Comparison of ENCODE assay signal across 1 cellular context in the genomic region with DNA sequence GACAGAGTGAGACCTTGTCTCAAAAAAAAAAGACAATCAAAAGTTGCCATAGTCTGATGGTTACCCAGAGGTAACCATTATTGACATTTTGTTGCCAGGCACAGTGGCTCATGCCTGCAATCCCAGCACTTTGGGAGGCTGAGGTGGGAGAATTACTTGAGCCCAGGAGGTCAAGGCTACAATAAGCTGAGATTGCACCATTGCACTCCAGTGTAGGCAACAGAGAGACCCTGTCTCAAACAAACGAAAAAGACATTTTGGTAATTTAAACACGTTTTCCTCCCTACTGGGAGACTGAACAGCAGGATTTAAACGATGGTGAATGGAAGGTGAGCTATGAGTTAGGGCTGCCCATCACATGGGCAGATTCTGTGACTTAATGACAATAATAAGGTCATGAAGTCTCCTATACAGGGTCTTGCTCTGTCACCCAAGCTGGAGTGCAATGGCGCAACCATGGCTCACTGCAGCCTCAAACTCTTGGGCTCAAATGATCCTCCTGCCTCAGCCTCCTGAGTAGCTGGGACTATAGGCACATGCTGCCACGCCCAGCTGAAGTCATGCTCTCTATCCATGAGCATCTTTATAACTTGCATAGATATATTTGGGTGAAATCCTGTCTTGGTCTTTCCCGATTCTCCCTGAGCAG.
TF ChIP-seq lines count a peak whose summit lies in the region.

No MANE protein-coding gene starts in this region.

TF ChIP-seq in GM23338, 12 proteins besides CTCF, POLR2A, EP300 and RAD21 (continued from another document):
- no peak for TF ChIP-seq EZH2 (IDR thresholded peaks at IDR 0.05; ENCODE audit: low read depth, unreplicated experiment)
- no peak for TF ChIP-seq STAT1 (IDR thresholded peaks at IDR 0.05; ENCODE audit: unreplicated experiment)
- TF ChIP-seq, protein P1, sequence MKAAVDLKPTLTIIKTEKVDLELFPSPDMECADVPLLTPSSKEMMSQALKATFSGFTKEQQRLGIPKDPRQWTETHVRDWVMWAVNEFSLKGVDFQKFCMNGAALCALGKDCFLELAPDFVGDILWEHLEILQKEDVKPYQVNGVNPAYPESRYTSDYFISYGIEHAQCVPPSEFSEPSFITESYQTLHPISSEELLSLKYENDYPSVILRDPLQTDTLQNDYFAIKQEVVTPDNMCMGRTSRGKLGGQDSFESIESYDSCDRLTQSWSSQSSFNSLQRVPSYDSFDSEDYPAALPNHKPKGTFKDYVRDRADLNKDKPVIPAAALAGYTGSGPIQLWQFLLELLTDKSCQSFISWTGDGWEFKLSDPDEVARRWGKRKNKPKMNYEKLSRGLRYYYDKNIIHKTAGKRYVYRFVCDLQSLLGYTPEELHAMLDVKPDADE (IDR thresholded peaks at IDR 0.05): no peak
- no peak for TF ChIP-seq EZH2phosphoT487 (IDR thresholded peaks at IDR 0.05; ENCODE audit: unreplicated experiment)
- TF ChIP-seq REST (IDR thresholded peaks at IDR 0.05; ENCODE audit: unreplicated experiment): no peak
- no peak for TF ChIP-seq POLR2AphosphoS5 (IDR thresholded peaks at IDR 0.05; ENCODE audit: low read depth)
- TF ChIP-seq, protein P2, sequence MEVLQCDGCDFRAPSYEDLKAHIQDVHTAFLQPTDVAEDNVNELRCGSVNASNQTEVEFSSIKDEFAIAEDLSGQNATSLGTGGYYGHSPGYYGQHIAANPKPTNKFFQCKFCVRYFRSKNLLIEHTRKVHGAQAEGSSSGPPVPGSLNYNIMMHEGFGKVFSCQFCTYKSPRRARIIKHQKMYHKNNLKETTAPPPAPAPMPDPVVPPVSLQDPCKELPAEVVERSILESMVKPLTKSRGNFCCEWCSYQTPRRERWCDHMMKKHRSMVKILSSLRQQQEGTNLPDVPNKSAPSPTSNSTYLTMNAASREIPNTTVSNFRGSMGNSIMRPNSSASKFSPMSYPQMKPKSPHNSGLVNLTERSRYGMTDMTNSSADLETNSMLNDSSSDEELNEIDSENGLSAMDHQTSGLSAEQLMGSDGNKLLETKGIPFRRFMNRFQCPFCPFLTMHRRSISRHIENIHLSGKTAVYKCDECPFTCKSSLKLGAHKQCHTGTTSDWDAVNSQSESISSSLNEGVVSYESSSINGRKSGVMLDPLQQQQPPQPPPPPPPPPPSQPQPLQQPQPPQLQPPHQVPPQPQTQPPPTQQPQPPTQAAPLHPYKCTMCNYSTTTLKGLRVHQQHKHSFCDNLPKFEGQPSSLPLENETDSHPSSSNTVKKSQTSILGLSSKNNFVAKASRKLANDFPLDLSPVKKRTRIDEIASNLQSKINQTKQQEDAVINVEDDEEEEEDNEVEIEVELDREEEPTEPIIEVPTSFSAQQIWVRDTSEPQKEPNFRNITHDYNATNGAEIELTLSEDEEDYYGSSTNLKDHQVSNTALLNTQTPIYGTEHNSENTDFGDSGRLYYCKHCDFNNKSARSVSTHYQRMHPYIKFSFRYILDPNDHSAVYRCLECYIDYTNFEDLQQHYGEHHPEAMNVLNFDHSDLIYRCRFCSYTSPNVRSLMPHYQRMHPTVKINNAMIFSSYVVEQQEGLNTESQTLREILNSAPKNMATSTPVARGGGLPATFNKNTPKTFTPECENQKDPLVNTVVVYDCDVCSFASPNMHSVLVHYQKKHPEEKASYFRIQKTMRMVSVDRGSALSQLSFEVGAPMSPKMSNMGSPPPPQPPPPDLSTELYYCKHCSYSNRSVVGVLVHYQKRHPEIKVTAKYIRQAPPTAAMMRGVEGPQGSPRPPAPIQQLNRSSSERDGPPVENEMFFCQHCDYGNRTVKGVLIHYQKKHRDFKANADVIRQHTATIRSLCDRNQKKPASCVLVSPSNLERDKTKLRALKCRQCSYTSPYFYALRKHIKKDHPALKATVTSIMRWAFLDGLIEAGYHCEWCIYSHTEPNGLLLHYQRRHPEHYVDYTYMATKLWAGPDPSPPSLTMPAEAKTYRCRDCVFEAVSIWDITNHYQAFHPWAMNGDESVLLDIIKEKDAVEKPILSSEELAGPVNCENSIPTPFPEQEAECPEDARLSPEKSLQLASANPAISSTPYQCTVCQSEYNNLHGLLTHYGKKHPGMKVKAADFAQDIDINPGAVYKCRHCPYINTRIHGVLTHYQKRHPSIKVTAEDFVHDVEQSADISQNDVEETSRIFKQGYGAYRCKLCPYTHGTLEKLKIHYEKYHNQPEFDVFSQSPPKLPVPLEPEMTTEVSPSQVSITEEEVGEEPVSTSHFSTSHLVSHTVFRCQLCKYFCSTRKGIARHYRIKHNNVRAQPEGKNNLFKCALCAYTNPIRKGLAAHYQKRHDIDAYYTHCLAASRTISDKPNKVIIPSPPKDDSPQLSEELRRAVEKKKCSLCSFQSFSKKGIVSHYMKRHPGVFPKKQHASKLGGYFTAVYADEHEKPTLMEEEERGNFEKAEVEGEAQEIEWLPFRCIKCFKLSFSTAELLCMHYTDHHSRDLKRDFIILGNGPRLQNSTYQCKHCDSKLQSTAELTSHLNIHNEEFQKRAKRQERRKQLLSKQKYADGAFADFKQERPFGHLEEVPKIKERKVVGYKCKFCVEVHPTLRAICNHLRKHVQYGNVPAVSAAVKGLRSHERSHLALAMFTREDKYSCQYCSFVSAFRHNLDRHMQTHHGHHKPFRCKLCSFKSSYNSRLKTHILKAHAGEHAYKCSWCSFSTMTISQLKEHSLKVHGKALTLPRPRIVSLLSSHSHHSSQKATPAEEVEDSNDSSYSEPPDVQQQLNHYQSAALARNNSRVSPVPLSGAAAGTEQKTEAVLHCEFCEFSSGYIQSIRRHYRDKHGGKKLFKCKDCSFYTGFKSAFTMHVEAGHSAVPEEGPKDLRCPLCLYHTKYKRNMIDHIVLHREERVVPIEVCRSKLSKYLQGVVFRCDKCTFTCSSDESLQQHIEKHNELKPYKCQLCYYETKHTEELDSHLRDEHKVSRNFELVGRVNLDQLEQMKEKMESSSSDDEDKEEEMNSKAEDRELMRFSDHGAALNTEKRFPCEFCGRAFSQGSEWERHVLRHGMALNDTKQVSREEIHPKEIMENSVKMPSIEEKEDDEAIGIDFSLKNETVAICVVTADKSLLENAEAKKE (CRISPR knock-in tag; IDR thresholded peaks at IDR 0.05): no peak
- TF ChIP-seq JUNB (IDR thresholded peaks at IDR 0.05; ENCODE audit: unreplicated experiment): no peak
